11 cellular contexts compared by ENCODE assay signal in the genomic region with DNA sequence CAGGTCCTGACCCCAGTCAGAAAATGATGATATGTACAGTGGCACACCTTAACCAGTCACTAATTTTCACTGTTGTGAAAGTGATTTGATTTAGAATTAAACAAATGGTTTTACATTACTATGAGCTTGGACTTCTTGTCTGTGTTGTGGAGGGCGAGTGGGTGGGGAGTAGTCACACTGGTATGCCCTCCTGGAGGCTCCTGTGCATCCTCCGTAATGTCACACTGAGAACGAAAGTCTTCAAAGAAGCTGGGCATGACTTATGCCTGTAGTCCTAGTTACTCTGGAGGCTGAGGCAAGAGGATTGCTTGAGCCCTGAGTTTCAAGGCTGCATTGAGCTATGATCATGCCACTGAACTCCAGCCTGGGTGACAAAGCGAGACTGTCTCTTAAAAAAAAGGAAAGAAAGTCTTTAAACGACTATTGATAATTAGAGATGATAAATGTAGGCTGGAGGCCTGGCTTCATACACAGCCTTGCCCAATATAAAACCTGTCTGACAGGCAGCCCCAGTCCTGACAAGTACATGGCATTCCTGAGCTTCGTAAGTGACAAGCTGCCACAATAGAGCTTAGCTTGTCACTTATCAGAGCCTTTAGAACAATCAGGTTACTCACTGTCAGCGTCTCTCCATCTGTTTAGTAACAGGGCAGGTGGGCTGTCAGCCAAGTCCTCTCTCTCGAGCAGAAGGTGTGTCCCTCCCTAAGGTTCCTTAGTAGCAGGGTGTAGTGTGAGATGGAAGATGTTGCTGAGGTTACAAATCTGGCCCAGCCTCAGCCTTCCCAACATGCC. TPM values are rescaled to one million over a fixed set of nuclear protein-coding genes. Genes with fewer than 3 reads are reported as not detected.
DNase-seq lines count a peak whose midpoint lies in the region; ATAC-seq, FAIRE-seq and TF ChIP-seq lines count a peak whose summit lies in the region.
"Had no signal": no experiment of that assay in that cellular context is flagged by ENCODE, and none has a peak within 500 bp of the region (broad histone marks: within the 10 kb centered on the region; RNA-seq: fewer than 3 reads in every experiment).

No MANE protein-coding gene starts in this region.

- peaks cover 18% of the 10 kb centered on the region for H3K4me1 ChIP-seq in keratinocyte (ENCODE audit: control insufficient read depth, extremely low read depth, insufficient read depth, low read length)

- no peak overlapping the region for H3K4me3 ChIP-seq in keratinocyte (ENCODE audit: control insufficient read depth in 2 of 3, extremely low read depth in 1 of 3, insufficient read depth in 2 of 3, low read depth in 1 of 3, low read length in 3 of 3)

- no peaks in the 10 kb centered on the region for H3K9me1 ChIP-seq in keratinocyte (ENCODE audit: control insufficient read depth, extremely low read depth, insufficient read depth, low read length)

- peaks cover 7 to 8% of the 10 kb centered on the region in 2 experiments for H3K36me3 ChIP-seq in keratinocyte (ENCODE audit: control insufficient read depth in 2 of 2, extremely low read depth in 1 of 2, insufficient read depth in 2 of 2, low read length in 2 of 2)

- no peaks in the 10 kb centered on the region for H3K9me3 ChIP-seq in keratinocyte (ENCODE audit: control insufficient read depth, low read depth, low read length)

- dilution Hi-C loops in keratinocyte (cut with MboI; ENCODE audit: extremely low pct_ligation_motif_present, low sequenced_read_pairs), result no loop called here

- TF ChIP-seq CTCF in keratinocyte (optimal IDR thresholded peaks at IDR 0.05 in 1 of 3, IDR thresholded peaks at IDR 0.05 in 1 of 3, conservative IDR thresholded peaks at IDR 0.05 in 1 of 3; ENCODE audit: extremely low read depth in 1 of 3, insufficient read depth in 2 of 3, low read length in 3 of 3), result no peak

- no peak overlapping the region for H2AFZ ChIP-seq in keratinocyte (ENCODE audit: control insufficient read depth, low read length)

- no peaks in the 10 kb centered on the region for H3K79me2 ChIP-seq in keratinocyte (ENCODE audit: control insufficient read depth, insufficient read depth, low read length)

- FAIRE-seq in keratinocyte (lab: Jason Lieb, UNC), result peak; percentile 89
- FAIRE-seq: endometrium had no signal

- no peaks in the 10 kb centered on the region for H4K20me1 ChIP-seq in keratinocyte (ENCODE audit: control insufficient read depth, extremely low read depth, insufficient read depth, low read length)

- H3K27ac ChIP-seq in keratinocyte (ENCODE audit: control insufficient read depth, insufficient read depth, low read length), result no peak overlapping the region

- no peak for ATAC-seq in HG03097 (IDR thresholded peaks at IDR 0.05; ENCODE audit: low FRiP score, unreplicated experiment)

- peak; percentile 60 for DNase-seq in stimulated activated CD4-positive, alpha-beta T cell treated with anti-CD3 and anti-CD28 coated beads, Interleukin-1b, Interleukin-23, amount 100 ng/mL, for 48 hours
- no peak for DNase-seq in stimulated activated CD4-positive, alpha-beta T cell treated with anti-CD3 and anti-CD28 coated beads, Interleukin-12 subunit alpha, Interleukin-12 subunit beta, amount 100 ng/mL, for 4 hours
- DNase-seq in activated naive CD4-positive, alpha-beta T cell treated with anti-CD3 and anti-CD28 coated beads, Interleukin-2, amount 50 U/mL, for 16 hours, result peak; percentile 31
- DNase-seq in keratinocyte (ENCODE audit: low read depth, low spot score) (peak; percentile 54), H4 (ENCODE audit: low spot score) (no peak), T-helper 9 cell (no peak), NCI-H2196 (lab: John Stamatoyannopoulos, UW; ENCODE audit: unreplicated experiment) (no peak)
- DNase-seq: activated CD8-positive, alpha-beta memory T cell treated with anti-CD3 and anti-CD28 coated beads, Interleukin-2, amount 50 U/mL, for 4 hours; KBM-7 had no signal

- peak overlapping the region; percentile 51 for H3K4me2 ChIP-seq in keratinocyte (ENCODE audit: control insufficient read depth, extremely low read depth, insufficient read depth, low read depth, low read length)

- H3K27me3 ChIP-seq in keratinocyte (ENCODE audit: control insufficient read depth, extremely low read depth, insufficient read depth, low read length), result no peaks in the 10 kb centered on the region

- H3K9ac ChIP-seq in keratinocyte (ENCODE audit: control insufficient read depth, extremely low read depth, insufficient read depth, low read length), result no peak overlapping the region

RNA-seq across cellular contexts. Expression of a gene that starts 5.0 kb away (rescaled TPM):
- polyA plus RNA-seq in keratinocyte, result 28.8 to 56.3 TPM (median 42.6 TPM) in 3 replicates
- 118 TPM for polyA plus RNA-seq in keratinocyte (2011; ENCODE audit: low read depth)
- 49.1 and 67.7 TPM in 2 replicates for polyA plus RNA-seq in keratinocyte (2011; cell fraction: cytosol; rRNA removed)
- 166 and 190 TPM in 2 replicates for polyA plus RNA-seq in keratinocyte (2011; cell fraction: nucleus; rRNA removed)
- 97.8 and 136 TPM in 2 replicates for polyA plus RNA-seq in keratinocyte (2012; ENCODE audit: low replicate concordance)
- polyA minus RNA-seq in keratinocyte, result 62.9 to 141 TPM (median 89.5 TPM) in 3 replicates
- polyA minus RNA-seq in keratinocyte (2011; cell fraction: cytosol; rRNA and poly(A)+ RNA removed), result 27.8 TPM
- polyA minus RNA-seq in keratinocyte (2011; cell fraction: nucleus; rRNA and poly(A)+ RNA removed), result 91.0 and 121 TPM in 2 replicates
- 3.8 and 4.9 TPM in 2 replicates for total RNA-seq in H4 (2014; rRNA removed; shearing (Covaris generic))

RNA-seq across cellular contexts. Expression of a gene that starts 47.1 kb away (rescaled TPM):
- 35.1 to 44.3 TPM (median 35.4 TPM) in 3 replicates for polyA plus RNA-seq in keratinocyte
- polyA plus RNA-seq in keratinocyte (2011; ENCODE audit: low read depth), result 14.5 TPM
- polyA plus RNA-seq in keratinocyte (2011; cell fraction: cytosol; rRNA removed), result 28.0 and 37.6 TPM in 2 replicates
- polyA plus RNA-seq in keratinocyte (2011; cell fraction: nucleus; rRNA removed), result 40.4 and 40.6 TPM in 2 replicates
- polyA plus RNA-seq in keratinocyte (2012; ENCODE audit: low replicate concordance), result 21.1 and 36.6 TPM in 2 replicates
- polyA minus RNA-seq in keratinocyte, result 19.9 to 33.9 TPM (median 27.0 TPM) in 3 replicates
- polyA minus RNA-seq in keratinocyte (2011; cell fraction: cytosol; rRNA and poly(A)+ RNA removed), result 20.1 TPM
- 17.8 and 25.9 TPM in 2 replicates for polyA minus RNA-seq in keratinocyte (2011; cell fraction: nucleus; rRNA and poly(A)+ RNA removed)
- total RNA-seq in H4 (2014; rRNA removed; shearing (Covaris generic)), result 16.5 and 17.7 TPM in 2 replicates

Comparison
In these comparisons a context has a peak if more than half of its experiments do, and no peak if none do; other contexts are left out.
1. DNase-seq: peak in stimulated activated CD4-positive, alpha-beta T cell treated with anti-CD3 and anti-CD28 coated beads, Interleukin-1b, Interleukin-23, amount 100 ng/mL, for 48 hours (single experiment), activated naive CD4-positive, alpha-beta T cell treated with anti-CD3 and anti-CD28 coated beads, Interleukin-2, amount 50 U/mL, for 16 hours (single experiment) and keratinocyte (single experiment); none in stimulated activated CD4-positive, alpha-beta T cell treated with anti-CD3 and anti-CD28 coated beads, Interleukin-12 subunit alpha, Interleukin-12 subunit beta, amount 100 ng/mL, for 4 hours (single experiment), H4 (single experiment), T-helper 9 cell (single experiment) and NCI-H2196 (single experiment).